ENCODE assay signal across 12 cellular contexts in genomic region chrX:136185409-136186022, GRCh38. TPM values are rescaled to one million over a fixed set of nuclear protein-coding genes. Genes with fewer than 3 reads are reported as not detected.
DNase-seq lines count a peak whose midpoint lies in the region; ATAC-seq and TF ChIP-seq lines count a peak whose summit lies in the region.
"Had no signal": no experiment of that assay in that cellular context is flagged by ENCODE, and none has a peak within 500 bp of the region (broad histone marks: within the 10 kb centered on the region; RNA-seq: fewer than 3 reads in every experiment).

No MANE protein-coding gene starts in this region.

- H3K9me3 Mint-ChIP-seq in osteocyte (ENCODE audit: unreplicated experiment) (peaks cover 3% of the 10 kb centered on the region), immature natural killer cell (no peaks in the 10 kb centered on the region)
- H3K9me3 Mint-ChIP-seq: activated CD8-positive, alpha-beta T cell treated with anti-CD3 and anti-CD28 coated beads for 36 hours had no signal

- DNase-seq in COLO829 (ENCODE audit: low spot score) (peak; percentile 55), RKO (ENCODE audit: low spot score) (peak; percentile 63), fibroblast of villous mesenchyme (ENCODE audit: low read depth) (peak; percentile 55), osteocyte (ENCODE audit: extremely low spot score, unreplicated experiment) (no peak), immature natural killer cell (no peak)
- DNase-seq: activated CD8-positive, alpha-beta T cell treated with anti-CD3 and anti-CD28 coated beads for 36 hours; body of pancreas; H9; NCI-H2107 had no signal

- ATAC-seq in HG02763 (IDR thresholded peaks at IDR 0.05; ENCODE audit: unreplicated experiment) (no peak), HG03025 (IDR thresholded peaks at IDR 0.05; ENCODE audit: low FRiP score, unreplicated experiment) (no peak), GM21390 (IDR thresholded peaks at IDR 0.05; ENCODE audit: unreplicated experiment) (no peak)
- ATAC-seq: activated CD8-positive, alpha-beta T cell treated with anti-CD3 and anti-CD28 coated beads for 36 hours; body of pancreas had no signal

- H3K4me3 Mint-ChIP-seq in osteocyte (ENCODE audit: unreplicated experiment) (peak overlapping the region; percentile 29), immature natural killer cell (no peak overlapping the region)
- H3K4me3 Mint-ChIP-seq: activated CD8-positive, alpha-beta T cell treated with anti-CD3 and anti-CD28 coated beads for 36 hours; H9 had no signal

- TF ChIP-seq CTCF in fibroblast of villous mesenchyme (IDR thresholded peaks at IDR 0.05; ENCODE audit: insufficient read depth, low read depth, low read length) = no peak
- no peak for TF ChIP-seq CTCF in osteocyte (IDR thresholded peaks at IDR 0.05)

- H3K27me3 Mint-ChIP-seq in osteocyte (ENCODE audit: unreplicated experiment) = no peaks in the 10 kb centered on the region
- peaks cover 1 to 6% (median 5%) of the 10 kb centered on the region in 3 donors for H3K27me3 Mint-ChIP-seq in immature natural killer cell (ENCODE audit: low read depth in 3 of 3)
- H3K27me3 Mint-ChIP-seq: activated CD8-positive, alpha-beta T cell treated with anti-CD3 and anti-CD28 coated beads for 36 hours had no signal

- H3K36me3 Mint-ChIP-seq in osteocyte (ENCODE audit: unreplicated experiment) (peaks cover 25% of the 10 kb centered on the region), immature natural killer cell (no peaks in the 10 kb centered on the region)

- H3K27ac Mint-ChIP-seq in osteocyte (ENCODE audit: unreplicated experiment) (peak overlapping the region; percentile 87), immature natural killer cell (no peak overlapping the region)
- H3K27ac Mint-ChIP-seq: activated CD8-positive, alpha-beta T cell treated with anti-CD3 and anti-CD28 coated beads for 36 hours; H9 had no signal

- H3K4me3 ChIP-seq in fibroblast of villous mesenchyme (ENCODE audit: low read depth, low read length) = no peak overlapping the region
- H3K4me3 ChIP-seq: body of pancreas had no signal

- H3K4me1 Mint-ChIP-seq in osteocyte (ENCODE audit: unreplicated experiment) (peaks cover 67% of the 10 kb centered on the region), immature natural killer cell (no peaks in the 10 kb centered on the region)
- H3K4me1 Mint-ChIP-seq: H9 had no signal

RNA-seq across cellular contexts. Expression of gene FHL1, which starts 38.2 kb away (rescaled TPM):
- total RNA-seq in fibroblast of villous mesenchyme (69.6 and 104 TPM in 2 replicates), osteocyte (1,613 and 1,725 TPM in 2 replicates)
- 10 to 100 TPM; 11.1 to 24.0 (median 17.6) TPM for polyA plus RNA-seq in immature natural killer cell

Comparison
In these comparisons a context has a peak if more than half of its experiments do, and no peak if none do; other contexts are left out.
1. DNase-seq: peak in COLO829 (single experiment), RKO (single experiment) and fibroblast of villous mesenchyme (single experiment); none in osteocyte (single experiment) and immature natural killer cell (0 of 3).
2. RNA of gene FHL1, which starts 38.2 kb away (total RNA-seq): 1,613 to 1,725 TPM in osteocyte; 69.6 to 104 TPM in fibroblast of villous mesenchyme; every median in the first group is over 10 times any median in the second.